ENCODE assay signal across 1 cellular context in genomic region chr1:178643871-178644270, GRCh38.
TF ChIP-seq lines count a peak whose summit lies in the region.

No MANE protein-coding gene starts in this region.

TF ChIP-seq in IMR-90, 13 proteins besides CTCF, POLR2A, EP300 and RAD21:
- TF ChIP-seq MAFK (IDR thresholded peaks at IDR 0.05; ENCODE audit: low read depth, low read length) (no peak), CEBPB (IDR thresholded peaks at IDR 0.05; ENCODE audit: low read depth, low read length) (no peak), ELK1 (IDR thresholded peaks at IDR 0.05; ENCODE audit: borderline replicate concordance, low read depth, low read length) (no peak), MXI1 (IDR thresholded peaks at IDR 0.05; ENCODE audit: borderline replicate concordance, low read depth, low read length) (no peak), BHLHE40 (IDR thresholded peaks at IDR 0.05; ENCODE audit: low read depth, low read length) (no peak), USF2 (IDR thresholded peaks at IDR 0.05; ENCODE audit: low read depth, low read length) (no peak), RCOR1 (IDR thresholded peaks at IDR 0.05; ENCODE audit: insufficient replicate concordance, low read length) (no peak), NFE2L2 (IDR thresholded peaks at IDR 0.05; ENCODE audit: low read depth, low read length) (no peak), MAZ (IDR thresholded peaks at IDR 0.05; ENCODE audit: borderline replicate concordance, low read depth, low read length) (no peak), RFX5 (IDR thresholded peaks at IDR 0.05; ENCODE audit: low read depth, low read length) (no peak), FOS (IDR thresholded peaks at IDR 0.05; ENCODE audit: low read depth, low read length) (no peak), CHD1 (IDR thresholded peaks at IDR 0.05; ENCODE audit: low read depth, low read length) (no peak), SMC3 (IDR thresholded peaks at IDR 0.05; ENCODE audit: low read depth, low read length) (no peak)
